Comparison of ENCODE assay signal across 1 cellular context in genomic region chr2:54330226-54331094, GRCh38.
A peak's percentile ranks its signal among the peaks of the same experiment; 100 is the strongest.
TF ChIP-seq lines count a peak whose summit lies in the region.

No MANE protein-coding gene starts in this region.

TF ChIP-seq in HepG2, 621 proteins besides CTCF, POLR2A, EP300 and RAD21 (continued from another document and continues in another):
- peak; percentile 69 for TF ChIP-seq TFE3 (CRISPR knock-in tag; IDR thresholded peaks at IDR 0.05)
- TF ChIP-seq IKZF1 (IDR thresholded peaks at IDR 0.05): no peak
- peak; percentile 86; the same call in 1 of the 2 replicates for TF ChIP-seq KLF12 (CRISPR knock-in tag; IDR thresholded peaks at IDR 0.05; ENCODE audit: borderline replicate concordance)
- TF ChIP-seq ZNF660 (CRISPR knock-in tag; IDR thresholded peaks at IDR 0.05; ENCODE audit: borderline replicate concordance, low read depth): no peak
- peak; percentile 55 for TF ChIP-seq ZHX2 (IDR thresholded peaks at IDR 0.05; ENCODE audit: low read depth)
- TF ChIP-seq ZHX2 (CRISPR knock-in tag; IDR thresholded peaks at IDR 0.05; ENCODE audit: borderline replicate concordance): no peak
- TF ChIP-seq ZNF780A (CRISPR knock-in tag; IDR thresholded peaks at IDR 0.05): no peak; the same call in 1 of the 2 replicates
- no peak for TF ChIP-seq SOX6 (IDR thresholded peaks at IDR 0.05)
- TF ChIP-seq SOX6 (CRISPR knock-in tag; IDR thresholded peaks at IDR 0.05): peak; percentile 81
- TF ChIP-seq CREM (IDR thresholded peaks at IDR 0.05): no peak
- TF ChIP-seq CREM (CRISPR knock-in tag; IDR thresholded peaks at IDR 0.05): no peak
- peak; percentile 72; the same call in 1 of the 2 replicates for TF ChIP-seq ZFY (CRISPR knock-in tag; IDR thresholded peaks at IDR 0.05)
- TF ChIP-seq ONECUT2 (CRISPR knock-in tag; IDR thresholded peaks at IDR 0.05): 0 out of 2 replicates have a peak, but pooled peaks have one; percentile 44
- no peak for TF ChIP-seq CBX1 (IDR thresholded peaks at IDR 0.05; ENCODE audit: low read depth)
- TF ChIP-seq THAP9 (CRISPR knock-in tag; IDR thresholded peaks at IDR 0.05; ENCODE audit: borderline replicate concordance): peak; percentile 88; the same call in 1 of the 2 replicates
- TF ChIP-seq ZNF121 (CRISPR knock-in tag; IDR thresholded peaks at IDR 0.05): 0 out of 2 replicates have a peak, but pooled peaks have one; percentile 35
- no peak for TF ChIP-seq MTA3 (CRISPR knock-in tag; IDR thresholded peaks at IDR 0.05)
- peak; percentile 51; the same call in 1 of the 2 replicates for TF ChIP-seq ATF2 (CRISPR knock-in tag; IDR thresholded peaks at IDR 0.05)
- TF ChIP-seq ZBTB21 (CRISPR knock-in tag; IDR thresholded peaks at IDR 0.05): no peak
- TF ChIP-seq SOX5 (CRISPR knock-in tag; IDR thresholded peaks at IDR 0.05; ENCODE audit: borderline replicate concordance): peak; percentile 51; the same call in 1 of the 2 replicates
- peak; percentile 95; the same call in 1 of the 2 replicates for TF ChIP-seq ZNF251 (CRISPR knock-in tag; IDR thresholded peaks at IDR 0.05)
- no peak for TF ChIP-seq FOXA1 (IDR thresholded peaks at IDR 0.05)
- TF ChIP-seq FOXA1 (CRISPR knock-in tag; IDR thresholded peaks at IDR 0.05): no peak; the same call in 1 of the 2 replicates
- TF ChIP-seq MATR3 (CRISPR knock-in tag; IDR thresholded peaks at IDR 0.05): no peak
- TF ChIP-seq ZFP91 (CRISPR knock-in tag; IDR thresholded peaks at IDR 0.05; ENCODE audit: borderline replicate concordance): peak; percentile 85
- no peak for TF ChIP-seq RELA (CRISPR knock-in tag; IDR thresholded peaks at IDR 0.05)
- TF ChIP-seq ZNF678 (CRISPR knock-in tag; IDR thresholded peaks at IDR 0.05): peak; percentile 99
- TF ChIP-seq ZFP37 (CRISPR knock-in tag; IDR thresholded peaks at IDR 0.05; ENCODE audit: borderline replicate concordance): peak; percentile 67
- TF ChIP-seq CREB1 (IDR thresholded peaks at IDR 0.05): no peak
- no peak for TF ChIP-seq CREB1 (CRISPR knock-in tag; IDR thresholded peaks at IDR 0.05)
- TF ChIP-seq ZKSCAN5 (CRISPR knock-in tag; IDR thresholded peaks at IDR 0.05): no peak
- no peak for TF ChIP-seq MEF2D (CRISPR knock-in tag; IDR thresholded peaks at IDR 0.05)
- TF ChIP-seq SIX1 (CRISPR knock-in tag; IDR thresholded peaks at IDR 0.05; ENCODE audit: borderline replicate concordance): 0 out of 2 replicates have a peak, but pooled peaks have one; percentile 30
- TF ChIP-seq ZBTB38 (CRISPR knock-in tag; IDR thresholded peaks at IDR 0.05): peak; percentile 92; the same call in 1 of the 2 replicates
- peak; percentile 92 for TF ChIP-seq ZNF501 (CRISPR knock-in tag; IDR thresholded peaks at IDR 0.05)
- TF ChIP-seq ZNF382 (CRISPR knock-in tag; IDR thresholded peaks at IDR 0.05; ENCODE audit: borderline replicate concordance): no peak
- peak; percentile 100 for TF ChIP-seq ZNF687 (CRISPR knock-in tag; IDR thresholded peaks at IDR 0.05)
- TF ChIP-seq KLF6 (CRISPR knock-in tag; IDR thresholded peaks at IDR 0.05): peak; percentile 91; the same call in 1 of the 2 replicates
- peak; percentile 56 for TF ChIP-seq RXRB (CRISPR knock-in tag; IDR thresholded peaks at IDR 0.05; ENCODE audit: borderline replicate concordance)
- peak; percentile 71 for TF ChIP-seq TEAD3 (CRISPR knock-in tag; optimal IDR thresholded peaks at IDR 0.05; ENCODE audit: borderline replicate concordance)
- peak; percentile 98 for TF ChIP-seq ZNF891 (CRISPR knock-in tag; IDR thresholded peaks at IDR 0.05)
- peak; percentile 63; the same call in 1 of the 2 replicates for TF ChIP-seq ZNF589 (CRISPR knock-in tag; conservative IDR thresholded peaks at IDR 0.05)
- no peak for TF ChIP-seq FOXK2 (IDR thresholded peaks at IDR 0.05)
- no peak for TF ChIP-seq HMG20A (CRISPR knock-in tag; IDR thresholded peaks at IDR 0.05; ENCODE audit: borderline replicate concordance)
- peak; percentile 91; the same call in 1 of the 2 replicates for TF ChIP-seq ZNF124 (CRISPR knock-in tag; IDR thresholded peaks at IDR 0.05)
- peak; percentile 97 for TF ChIP-seq ZMAT3 (CRISPR knock-in tag; conservative IDR thresholded peaks at IDR 0.05)
- TF ChIP-seq NFE2L1 (CRISPR knock-in tag; IDR thresholded peaks at IDR 0.05; ENCODE audit: borderline replicate concordance): peak; percentile 68; the same call in 1 of the 2 replicates
- no peak for TF ChIP-seq KLF13 (CRISPR knock-in tag; IDR thresholded peaks at IDR 0.05)
- TF ChIP-seq CSRNP2 (CRISPR knock-in tag; conservative IDR thresholded peaks at IDR 0.05; ENCODE audit: low read depth): no peak
